ENCODE assay signal across 8 cellular contexts in the genomic region with DNA sequence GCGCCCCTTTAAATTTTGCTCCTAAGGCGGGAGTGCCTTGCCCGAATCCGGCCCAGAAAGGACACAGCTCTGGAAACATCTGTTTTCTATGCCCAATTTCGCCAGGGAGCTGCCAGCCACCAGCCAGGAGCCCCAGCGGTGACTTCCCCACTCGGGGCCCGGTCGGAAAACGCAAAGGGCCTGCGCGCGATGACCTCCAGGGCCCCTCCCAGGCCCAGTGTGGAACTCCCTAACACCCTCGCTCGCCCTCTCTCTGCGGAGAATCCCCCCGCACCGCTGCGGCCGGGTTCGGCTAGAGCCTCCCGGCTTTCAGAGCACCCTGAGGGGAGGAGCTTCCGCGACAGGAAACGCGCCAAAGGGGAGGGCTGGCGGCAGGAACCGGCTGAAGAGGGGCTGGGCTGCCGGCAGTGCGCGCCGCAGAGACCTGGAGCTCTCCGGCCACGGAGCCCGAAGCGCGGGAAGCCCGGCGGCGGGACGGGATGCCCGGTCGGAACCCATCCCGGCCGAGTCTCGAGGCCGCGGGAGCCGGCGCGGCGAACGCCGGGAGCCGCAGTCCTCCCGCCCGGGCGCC. TPM values are rescaled to one million over a fixed set of nuclear protein-coding genes. Genes with fewer than 3 reads are reported as not detected.
A peak's percentile ranks its signal among the peaks of the same experiment; 100 is the strongest.
DNase-seq lines count a peak whose midpoint lies in the region; ATAC-seq and TF ChIP-seq lines count a peak whose summit lies in the region.

No MANE protein-coding gene starts in this region.

- TF ChIP-seq CTCF in H9 (conservative IDR thresholded peaks at IDR 0.05) = peak; percentile 32; the same call in 2 of the 3 replicates
- TF ChIP-seq CTCF in gastroesophageal sphincter (IDR thresholded peaks at IDR 0.05) = peak in 2 of 4 experiments; percentile 17 to 46

- no peak overlapping the region for H3K56ac ChIP-seq in H9 (ENCODE audit: insufficient read length, low read depth, low read length)

- peak overlapping the region; percentile 92 for H3K4me2 ChIP-seq in H9 (ENCODE audit: insufficient read depth, insufficient read length, low read length)

- no peaks in the 10 kb centered on the region for H3K9me3 Mint-ChIP-seq in H9

- peak overlapping the region; percentile 86 for H3K9ac ChIP-seq in H9 (ENCODE audit: extremely low read depth, insufficient read length, low read length)

- H4K8ac ChIP-seq in H9 (replicated peaks; ENCODE audit: insufficient read length, low read depth, low read length) = no peak overlapping the region

- no peak overlapping the region for H3K23ac ChIP-seq in H9 (ENCODE audit: insufficient read length, low read depth, low read length)

- H3K18ac ChIP-seq in H9 (ENCODE audit: insufficient read length, low read depth, low read length) = peak overlapping the region; percentile 44

- peak; percentile 87 for ATAC-seq in gastroesophageal sphincter

- no peak overlapping the region for H4K91ac ChIP-seq in H9 (ENCODE audit: insufficient read length, low read depth, low read length)

- no peaks in the 10 kb centered on the region for H3K4me1 ChIP-seq in H9 (ENCODE audit: insufficient read depth, low read length)
- peaks cover 0 to 22% (median 4%) of the 10 kb centered on the region in 3 donors for H3K4me1 ChIP-seq in gastroesophageal sphincter

- peaks cover 9% of the 10 kb centered on the region for H3K23me2 ChIP-seq in H9 (ENCODE audit: insufficient read length, low read depth, low read length, poor library complexity, severe bottlenecking)

- H3K27ac Mint-ChIP-seq in H9 = peak overlapping the region; percentile 73 to 92 (median 73); a peak in 6 of 7 replicates

- peak overlapping the region; percentile 97 to 99 for H3K4me3 Mint-ChIP-seq in H9

- H2BK120ac ChIP-seq in H9 (ENCODE audit: low read depth, low read length, poor library complexity, severe bottlenecking) = no peak overlapping the region

- H4K20me1 ChIP-seq in H9 (ENCODE audit: control insufficient read depth, insufficient read depth, insufficient read length) = no peaks in the 10 kb centered on the region

- H3K14ac ChIP-seq in H9 (ENCODE audit: insufficient read depth, low read length) = peak overlapping the region; percentile 84

- no peak for TF ChIP-seq EP300 in gastroesophageal sphincter (IDR thresholded peaks at IDR 0.05)

- H2BK5ac ChIP-seq in H9 (ENCODE audit: insufficient read length, low read length) = no peak overlapping the region

- no peaks in the 10 kb centered on the region for H3K79me1 ChIP-seq in H9 (ENCODE audit: insufficient read depth, low read depth, low read length, poor library complexity, severe bottlenecking)

- no peaks in the 10 kb centered on the region for H3K9me3 ChIP-seq in H9 (ENCODE audit: control insufficient read depth, low read depth, low read length)
- H3K9me3 ChIP-seq in gastroesophageal sphincter = no peaks in the 10 kb centered on the region

- H3K4ac ChIP-seq in H9 (ENCODE audit: low read depth, low read length) = no peak overlapping the region

- H3K27ac ChIP-seq in H9 (ENCODE audit: insufficient read length, low read depth, low read length) = no peak overlapping the region
- peak overlapping the region; percentile 14 to 85 (median 84) for H3K27ac ChIP-seq in gastroesophageal sphincter

- H3K36me3 Mint-ChIP-seq in H9 (ENCODE audit: insufficient read depth in 1 of 3, low read depth in 3 of 3) = peaks cover 2 to 15% (median 13%) of the 10 kb centered on the region in 3 experiments; a peak in 5 of 7 replicates

- no peak for TF ChIP-seq POLR2A in gastroesophageal sphincter (IDR thresholded peaks at IDR 0.05)

- H3K36me3 ChIP-seq in gastroesophageal sphincter = no peaks in the 10 kb centered on the region

- no peaks in the 10 kb centered on the region for H3K27me3 Mint-ChIP-seq in H9 (ENCODE audit: low read depth)

- H2BK15ac ChIP-seq in H9 (ENCODE audit: low read depth, low read length) = no peak overlapping the region

- H2BK12ac ChIP-seq in H9 (ENCODE audit: insufficient read length, low read depth, low read length) = no peak overlapping the region

- no peak overlapping the region for H2AK5ac ChIP-seq in H9 (ENCODE audit: insufficient read length, low read length)

- H2AFZ ChIP-seq in H9 (ENCODE audit: low read length) = no peak overlapping the region

- no peak overlapping the region for H3T11ph ChIP-seq in H9 (ENCODE audit: low read length)

- peak overlapping the region; percentile 56 to 88 for H3K4me3 ChIP-seq in gastroesophageal sphincter

- peak; percentile 81 for DNase-seq in GDM1 (lab: John Stamatoyannopoulos, UW)
- DNase-seq in H9 = peak; percentile 93
- DNase-seq in M059J (ENCODE audit: low read depth) = peak; percentile 86
- peak; percentile 68 for DNase-seq in SHP77 treated with DMSO at 0.1 percent for 48 hours (lab: John Stamatoyannopoulos, UW)
- peak; percentile 73 for DNase-seq in activated gamma-delta T cell treated with anti-CD3 and anti-CD28 coated beads, Interleukin-2, amount 50 U/mL, for 16 hours (ENCODE audit: low read depth)
- peak; percentile 41 for DNase-seq in non-pigmented ciliary epithelial cell (ENCODE audit: low read depth)
- peak; percentile 71 for DNase-seq in superior temporal gyrus (ENCODE audit: extremely low spot score)

- peaks cover 2% of the 10 kb centered on the region; the same call in 1 of the 2 replicates for H3K79me2 ChIP-seq in H9 (ENCODE audit: insufficient read depth, low read length)

- H3K27me3 ChIP-seq in H9 (ENCODE audit: insufficient read depth, low read length) = no peaks in the 10 kb centered on the region
- no peaks in the 10 kb centered on the region for H3K27me3 ChIP-seq in gastroesophageal sphincter

- WGBS in H9 (ENCODE audit: extremely low coverage, insufficient read length, low lambda C conversion rate) = no CpG with 5 or more reads among the region's 58 CpGs
- WGBS in gastroesophageal sphincter (ENCODE audit: low coverage in 1 of 2), 2 donors = 0% methylated on average over 1 to 2 of the region's 58 CpGs

- H3K4me1 Mint-ChIP-seq in H9 = peaks cover 2 to 5% of the 10 kb centered on the region in 2 experiments; a peak in 3 of 4 replicates

- no peak overlapping the region for H2BK20ac ChIP-seq in H9 (ENCODE audit: low read depth, low read length, poor library complexity, severe bottlenecking)

- H4K5ac ChIP-seq in H9 (ENCODE audit: insufficient read length, low read depth, low read length) = no peak overlapping the region

RNA-seq across cellular contexts. Expression of a gene that starts 0.5 kb away (rescaled TPM):
- 42.4 and 43.9 TPM in 2 replicates for total RNA-seq in H9 (2021)
- total RNA-seq in M059J (2014; rRNA removed; shearing (Covaris generic)) = 10.9 and 33.4 TPM in 2 replicates
- total RNA-seq in gastroesophageal sphincter = under 1 TPM in 3 of 4 donors, not detected in 1; 0.08 to 0.99 (median 0.13) TPM

RNA-seq across cellular contexts. Expression of a gene that starts 38.5 kb away (rescaled TPM):
- 12.8 and 14.4 TPM in 2 replicates for total RNA-seq in H9 (2021)
- 3.4 and 7.1 TPM in 2 replicates for total RNA-seq in M059J (2014; rRNA removed; shearing (Covaris generic))
- total RNA-seq in gastroesophageal sphincter = 10 to 100 TPM; 25.0 to 45.5 (median 31.1) TPM

RNA-seq across cellular contexts. Expression of a gene that starts 50.6 kb away (rescaled TPM):
- total RNA-seq in H9 (2021) (11.7 and 13.5 TPM in 2 replicates), gastroesophageal sphincter (10 to 100 TPM; 23.6 to 35.4 (median 25.2) TPM)
- total RNA-seq in M059J (2014; rRNA removed; shearing (Covaris generic)) = 19.7 and 28.9 TPM in 2 replicates

Comparison
In these comparisons a context has a peak if more than half of its experiments do, and no peak if none do; other contexts are left out.
1. DNase-seq: peak in every context shown above with its lines; median percentile 93 in H9; 86 in M059J; 81 in GDM1; 73 in activated gamma-delta T cell treated with anti-CD3 and anti-CD28 coated beads, Interleukin-2, amount 50 U/mL, for 16 hours; 71 in superior temporal gyrus; 68 in SHP77 treated with DMSO at 0.1 percent for 48 hours; 41 in non-pigmented ciliary epithelial cell.